In genomic region chr20:3890999-3891929, GRCh38 we compare ENCODE assay signal across 1 cellular context.
TF ChIP-seq lines count a peak whose summit lies in the region.

No MANE protein-coding gene starts in this region.

TF ChIP-seq in HepG2, 621 proteins besides CTCF, POLR2A, EP300 and RAD21 (continued from another document and continues in another):
- peak; percentile 19; the same call in 1 of the 2 replicates for TF ChIP-seq ZNF574 (CRISPR knock-in tag; IDR thresholded peaks at IDR 0.05)
- TF ChIP-seq BRCA1 (CRISPR knock-in tag; IDR thresholded peaks at IDR 0.05) = 0 out of 2 replicates have a peak, but pooled peaks have one; percentile 29
- no peak for TF ChIP-seq ZNF224 (CRISPR knock-in tag; IDR thresholded peaks at IDR 0.05)
- no peak for TF ChIP-seq ZNF143 (CRISPR knock-in tag; IDR thresholded peaks at IDR 0.05)
- no peak for TF ChIP-seq NCOA5 (CRISPR knock-in tag; IDR thresholded peaks at IDR 0.05)
- TF ChIP-seq ZNF160 (CRISPR knock-in tag; IDR thresholded peaks at IDR 0.05) = no peak
- 0 out of 2 replicates have a peak, but pooled peaks have one; percentile 35 for TF ChIP-seq SSRP1 (CRISPR knock-in tag; IDR thresholded peaks at IDR 0.05)
- TF ChIP-seq YEATS4 (CRISPR knock-in tag; IDR thresholded peaks at IDR 0.05; ENCODE audit: borderline replicate concordance) = 0 out of 2 replicates have a peak, but pooled peaks have one; percentile 39
- no peak for TF ChIP-seq RARA (CRISPR knock-in tag; IDR thresholded peaks at IDR 0.05)
- TF ChIP-seq XRCC5 (optimal IDR thresholded peaks at IDR 0.05; ENCODE audit: low read length) = no peak
- TF ChIP-seq ZNF232 (CRISPR knock-in tag; IDR thresholded peaks at IDR 0.05; ENCODE audit: borderline replicate concordance) = 0 out of 2 replicates have a peak, but pooled peaks have one; percentile 51
- no peak for TF ChIP-seq KDM6A (CRISPR knock-in tag; IDR thresholded peaks at IDR 0.05; ENCODE audit: low read depth)
- TF ChIP-seq TOE1 (CRISPR knock-in tag; IDR thresholded peaks at IDR 0.05) = no peak
- 0 out of 2 replicates have a peak, but pooled peaks have one; percentile 14 for TF ChIP-seq TFDP2 (CRISPR knock-in tag; IDR thresholded peaks at IDR 0.05)
- TF ChIP-seq MBNL3 (CRISPR knock-in tag; conservative IDR thresholded peaks at IDR 0.05) = no peak
- peak; percentile 20; the same call in 1 of the 2 replicates for TF ChIP-seq FOXK1 (CRISPR knock-in tag; IDR thresholded peaks at IDR 0.05; ENCODE audit: borderline replicate concordance, low read depth)
- 0 out of 2 replicates have a peak, but pooled peaks have one; percentile 24 for TF ChIP-seq ZSCAN21 (CRISPR knock-in tag; IDR thresholded peaks at IDR 0.05; ENCODE audit: borderline replicate concordance)
- TF ChIP-seq ZMYM3 (CRISPR knock-in tag; IDR thresholded peaks at IDR 0.05) = peak; percentile 89
- TF ChIP-seq MIER2 (CRISPR knock-in tag; IDR thresholded peaks at IDR 0.05) = no peak
- no peak for TF ChIP-seq NR2F1 (CRISPR knock-in tag; IDR thresholded peaks at IDR 0.05)
- no peak for TF ChIP-seq CHD4 (IDR thresholded peaks at IDR 0.05; ENCODE audit: borderline replicate concordance, low read length)
- TF ChIP-seq FOXP1 (IDR thresholded peaks at IDR 0.05) = no peak
- TF ChIP-seq FOXP1 (CRISPR knock-in tag; IDR thresholded peaks at IDR 0.05) = no peak
- no peak for TF ChIP-seq ZSCAN31 (CRISPR knock-in tag; IDR thresholded peaks at IDR 0.05; ENCODE audit: low read depth)
- no peak for TF ChIP-seq ZBTB39 (CRISPR knock-in tag; IDR thresholded peaks at IDR 0.05)
- TF ChIP-seq ZMYM2 (CRISPR knock-in tag; IDR thresholded peaks at IDR 0.05) = peak; percentile 52; the same call in 1 of the 2 replicates
- 0 out of 2 replicates have a peak, but pooled peaks have one; percentile 71 for TF ChIP-seq CREB3 (CRISPR knock-in tag; IDR thresholded peaks at IDR 0.05)
- TF ChIP-seq SNAPC4 (CRISPR knock-in tag; IDR thresholded peaks at IDR 0.05) = no peak
- TF ChIP-seq PHF21A (CRISPR knock-in tag; IDR thresholded peaks at IDR 0.05) = 0 out of 2 replicates have a peak, but pooled peaks have one; percentile 34
- no peak for TF ChIP-seq ZEB1 (IDR thresholded peaks at IDR 0.05; ENCODE audit: insufficient replicate concordance, low read depth)
- 0 out of 2 replicates have a peak, but pooled peaks have one; percentile 23 for TF ChIP-seq DMAP1 (CRISPR knock-in tag; IDR thresholded peaks at IDR 0.05)
- TF ChIP-seq GATAD2A (CRISPR knock-in tag; IDR thresholded peaks at IDR 0.05) = peak; percentile 36
- TF ChIP-seq ZNF629 (CRISPR knock-in tag; conservative IDR thresholded peaks at IDR 0.05) = peak; percentile 99
- TF ChIP-seq BORCS8-MEF2B (CRISPR knock-in tag; IDR thresholded peaks at IDR 0.05) = no peak
- no peak for TF ChIP-seq NR1H2 (CRISPR knock-in tag; IDR thresholded peaks at IDR 0.05; ENCODE audit: borderline replicate concordance, low read depth)
- TF ChIP-seq ZNF101 (CRISPR knock-in tag; IDR thresholded peaks at IDR 0.05; ENCODE audit: borderline replicate concordance, low read depth) = no peak
- no peak for TF ChIP-seq SMARCE1 (IDR thresholded peaks at IDR 0.05; ENCODE audit: borderline replicate concordance)
- TF ChIP-seq BRF2 (CRISPR knock-in tag; IDR thresholded peaks at IDR 0.05) = no peak
- TF ChIP-seq SALL1 (CRISPR knock-in tag; IDR thresholded peaks at IDR 0.05) = 0 out of 2 replicates have a peak, but pooled peaks have one; percentile 22
- no peak for TF ChIP-seq PHF5A (CRISPR knock-in tag; IDR thresholded peaks at IDR 0.05; ENCODE audit: low read depth, unreplicated experiment)
- TF ChIP-seq MED1 (CRISPR knock-in tag; IDR thresholded peaks at IDR 0.05) = peak; percentile 56
- TF ChIP-seq KDM1A (CRISPR knock-in tag; IDR thresholded peaks at IDR 0.05) = peak; percentile 92; the same call in 1 of the 2 replicates
- no peak for TF ChIP-seq ZNF10 (CRISPR knock-in tag; IDR thresholded peaks at IDR 0.05; ENCODE audit: borderline replicate concordance, low read depth)
- no peak; the same call in 1 of the 2 replicates for TF ChIP-seq AKNA (CRISPR knock-in tag; IDR thresholded peaks at IDR 0.05; ENCODE audit: borderline replicate concordance)
